Comparison of ENCODE assay signal across 9 cellular contexts in genomic region chr12:32897688-32898573, GRCh38. TPM values are rescaled to one million over a fixed set of nuclear protein-coding genes. Genes with fewer than 3 reads are reported as not detected.
A peak's percentile ranks its signal among the peaks of the same experiment; 100 is the strongest.
DNase-seq lines count a peak whose midpoint lies in the region; ATAC-seq and TF ChIP-seq lines count a peak whose summit lies in the region.
"Had no signal": no experiment of that assay in that cellular context is flagged by ENCODE, and none has a peak within 500 bp of the region (broad histone marks: within the 10 kb centered on the region; RNA-seq: fewer than 3 reads in every experiment).

No MANE protein-coding gene starts in this region.

- TF ChIP-seq EP300 in suprapubic skin (IDR thresholded peaks at IDR 0.05), result no peak

- H3K27me3 Mint-ChIP-seq in activated naive CD4-positive, alpha-beta T cell treated with anti-CD3 and anti-CD28 coated beads, Interleukin-2, amount 50 U/mL, for 24 hours, result peaks cover 43% of the 10 kb centered on the region

- no peak for TF ChIP-seq POLR2A in suprapubic skin (IDR thresholded peaks at IDR 0.05)

- WGBS in suprapubic skin, result 76% methylated on average over 10 of the region's 10 CpGs

- H3K27me3 ChIP-seq in RWPE2 (ENCODE audit: insufficient read depth, poor library complexity, severe bottlenecking), result no peaks in the 10 kb centered on the region
- H3K27me3 ChIP-seq in iPS-20b (ENCODE audit: insufficient read depth, low read length), result peaks cover 12% of the 10 kb centered on the region; the same call in 1 of the 2 replicates
- no peaks in the 10 kb centered on the region for H3K27me3 ChIP-seq in suprapubic skin

- H3K9me3 Mint-ChIP-seq in activated naive CD4-positive, alpha-beta T cell treated with anti-CD3 and anti-CD28 coated beads, Interleukin-2, amount 50 U/mL, for 24 hours, result no peaks in the 10 kb centered on the region

- no peak for DNase-seq in activated naive CD4-positive, alpha-beta T cell treated with Interleukin-2 at 50 U/mL for 16 hours
- DNase-seq in RWPE2 (ENCODE audit: low spot score) (no peak), suprapubic skin (ENCODE audit: low spot score in 2 of 2) (no peak)
- DNase-seq in activated CD4-positive, CD25-positive, alpha-beta regulatory T cell treated with anti-CD3 and anti-CD28 coated beads, Interleukin-2, amount 50 U/mL, for 72 hours, result no peak
- DNase-seq: activated CD4-positive, alpha-beta T cell treated with anti-CD3 and anti-CD28 coated beads for 1 hour had no signal

- H3K9ac ChIP-seq in iPS-20b (ENCODE audit: low read depth, low read length), result peak overlapping the region; percentile 64; the same call in 1 of the 2 replicates

- peaks cover 20% of the 10 kb centered on the region for H3K4me1 Mint-ChIP-seq in activated naive CD4-positive, alpha-beta T cell treated with anti-CD3 and anti-CD28 coated beads, Interleukin-2, amount 50 U/mL, for 24 hours

- H3K4me1 ChIP-seq in RWPE2 (ENCODE audit: insufficient read depth, poor library complexity, severe bottlenecking) (peaks cover 44% of the 10 kb centered on the region), iPS-20b (ENCODE audit: insufficient read depth, low read length) (peaks cover 25% of the 10 kb centered on the region), suprapubic skin (peaks cover 38% of the 10 kb centered on the region)

- TF ChIP-seq CTCF in RWPE2 (IDR thresholded peaks at IDR 0.05; ENCODE audit: poor library complexity, severe bottlenecking) (no peak), suprapubic skin (IDR thresholded peaks at IDR 0.05) (no peak)

- H3K9me3 ChIP-seq in RWPE2 (ENCODE audit: severe bottlenecking), result no peaks in the 10 kb centered on the region
- H3K9me3 ChIP-seq in iPS-20b (ENCODE audit: insufficient read depth, low read depth, low read length), result no peaks in the 10 kb centered on the region
- no peaks in the 10 kb centered on the region for H3K9me3 ChIP-seq in suprapubic skin

- no peak for ATAC-seq in RWPE2 (ENCODE audit: low read depth)
- ATAC-seq in GM18511 (IDR thresholded peaks at IDR 0.05; ENCODE audit: unreplicated experiment), result no peak
- no peak for ATAC-seq in GM21786 (IDR thresholded peaks at IDR 0.05; ENCODE audit: unreplicated experiment)

- H3K27ac ChIP-seq in RWPE2 (ENCODE audit: poor library complexity, severe bottlenecking), result peak overlapping the region; percentile 95
- no peak overlapping the region for H3K27ac ChIP-seq in iPS-20b (ENCODE audit: low read length)
- H3K27ac ChIP-seq in suprapubic skin, result peak overlapping the region; percentile 76

- no peak overlapping the region for H3K27ac Mint-ChIP-seq in activated naive CD4-positive, alpha-beta T cell treated with anti-CD3 and anti-CD28 coated beads, Interleukin-2, amount 50 U/mL, for 24 hours

- H3K4me3 ChIP-seq in RWPE2 (ENCODE audit: severe bottlenecking) (no peak overlapping the region), iPS-20b (ENCODE audit: low read length) (peak overlapping the region; percentile 79), suprapubic skin (no peak overlapping the region)

- no peaks in the 10 kb centered on the region for H3K36me3 Mint-ChIP-seq in activated naive CD4-positive, alpha-beta T cell treated with anti-CD3 and anti-CD28 coated beads, Interleukin-2, amount 50 U/mL, for 24 hours

- peaks cover 4% of the 10 kb centered on the region; the same call in 1 of the 2 replicates for H3K36me3 ChIP-seq in RWPE2 (ENCODE audit: low read depth)
- no peaks in the 10 kb centered on the region for H3K36me3 ChIP-seq in iPS-20b (ENCODE audit: insufficient read depth, low read depth, low read length)
- H3K36me3 ChIP-seq in suprapubic skin, result no peaks in the 10 kb centered on the region

- H3K4me3 Mint-ChIP-seq in activated naive CD4-positive, alpha-beta T cell treated with anti-CD3 and anti-CD28 coated beads, Interleukin-2, amount 50 U/mL, for 24 hours, result peak overlapping the region; percentile 69

RNA-seq across cellular contexts. Expression of gene PKP2, which starts 1.4 kb away (rescaled TPM):
- 10 to 100 TPM in 1 of 4 donors, 1 to 10 TPM in 3; 5.4 to 16.3 (median 6.0) TPM for total RNA-seq in suprapubic skin
